Comparison of ENCODE assay signal across 30 cellular contexts in the genomic region with DNA sequence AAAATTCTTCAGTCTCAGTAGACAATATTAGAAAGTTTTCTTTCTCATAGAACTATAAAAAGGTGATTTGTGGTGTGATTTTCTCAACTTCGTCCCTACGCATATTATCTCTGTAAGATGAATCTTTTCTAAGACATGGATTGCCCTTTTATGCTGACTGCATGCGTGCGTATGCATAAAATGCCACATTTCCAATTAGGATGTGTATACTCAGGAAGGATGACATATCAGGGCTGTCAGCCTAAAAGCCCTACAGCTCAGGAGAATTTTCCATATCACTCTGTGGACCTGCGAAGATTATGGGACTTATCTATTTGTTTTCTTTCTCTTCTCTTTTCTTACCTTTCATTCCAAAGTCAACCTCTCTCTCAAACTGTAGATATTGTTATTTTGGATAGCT.
"Had no signal": no experiment of that assay in that cellular context is flagged by ENCODE, and none has a peak within 500 bp of the region (broad histone marks: within the 10 kb centered on the region; RNA-seq: fewer than 3 reads in every experiment).

No MANE protein-coding gene starts in this region.

- H3K27ac ChIP-seq: adrenal gland, ascending aorta, body of pancreas, brain microvascular endothelial cell, breast epithelium, cardiac muscle cell had no signal

- H3K4me3 ChIP-seq: adrenal gland, ascending aorta, body of pancreas, breast epithelium, cardiac muscle cell had no signal

- H3K27me3 ChIP-seq: adrenal gland, ascending aorta, body of pancreas, brain microvascular endothelial cell, breast epithelium, cardiac muscle cell had no signal

- DNase-seq: activated effector memory CD4-positive, alpha-beta T cell treated with anti-CD3 and anti-CD28 coated beads, Interleukin-2, amount 50 U/mL, for 16 hours; activated effector memory CD4-positive, alpha-beta T cell treated with Interleukin-2 at 50 U/mL for 16 hours; activated gamma-delta T cell; activated gamma-delta T cell treated with Interleukin-2 at 50 U/mL for 16 hours; activated naive CD4-positive, alpha-beta T cell; activated naive CD4-positive, alpha-beta T cell treated with anti-CD3 and anti-CD28 coated beads for 36 hours; activated naive CD4-positive, alpha-beta T cell treated with anti-CD3 and anti-CD28 coated beads, Interleukin-2, amount 10 ng/mL, durations not matched to agents 7 days and 5 days; activated naive CD4-positive, alpha-beta T cell treated with anti-CD3 and anti-CD28 coated beads, Interleukin-2, amount 50 U/mL, for 16 hours; activated naive CD4-positive, alpha-beta T cell treated with Interleukin-2 at 50 U/mL for 16 hours; activated naive CD8-positive, alpha-beta T cell treated with anti-CD3 and anti-CD28 coated beads for 36 hours; activated naive CD8-positive, alpha-beta T cell treated with anti-CD3 and anti-CD28 coated beads, Interleukin-2, amount 10 ng/mL, durations not matched to agents 7 days and 5 days; activated naive CD8-positive, alpha-beta T cell treated with anti-CD3 and anti-CD28 coated beads, Interleukin-2, amount 50 U/mL, for 24 hours; activated T-cell treated with anti-CD3 and anti-CD28 coated beads, Interleukin-2, amount 50 U/mL, for 1 hour; activated T-cell treated with anti-CD3 and anti-CD28 coated beads, Interleukin-2, amount 50 U/mL, for 24 hours; activated T-cell treated with anti-CD3 and anti-CD28 coated beads, Interleukin-2, amount 50 U/mL, for 4 hours; activated T-cell treated with anti-CD3 and anti-CD28 coated beads, Interleukin-2, amount 50 U/mL, for 48 hours; activated T-cell treated with anti-CD3 and anti-CD28 coated beads, Interleukin-2, amount 50 U/mL, for 72 hours; adrenal gland; amniotic stem cell; amygdala; anterior cingulate cortex; aorta; body of pancreas; brain microvascular endothelial cell; caudate nucleus; central memory CD4-positive, alpha-beta T cell; cerebellar nuclear complex had no signal

- H3K36me3 ChIP-seq: adrenal gland, ascending aorta, brain microvascular endothelial cell, breast epithelium, cardiac muscle cell had no signal

- H3K9me3 ChIP-seq: adrenal gland, ascending aorta, body of pancreas, breast epithelium had no signal
